Comparison of ENCODE assay signal across 11 cellular contexts in the genomic region with DNA sequence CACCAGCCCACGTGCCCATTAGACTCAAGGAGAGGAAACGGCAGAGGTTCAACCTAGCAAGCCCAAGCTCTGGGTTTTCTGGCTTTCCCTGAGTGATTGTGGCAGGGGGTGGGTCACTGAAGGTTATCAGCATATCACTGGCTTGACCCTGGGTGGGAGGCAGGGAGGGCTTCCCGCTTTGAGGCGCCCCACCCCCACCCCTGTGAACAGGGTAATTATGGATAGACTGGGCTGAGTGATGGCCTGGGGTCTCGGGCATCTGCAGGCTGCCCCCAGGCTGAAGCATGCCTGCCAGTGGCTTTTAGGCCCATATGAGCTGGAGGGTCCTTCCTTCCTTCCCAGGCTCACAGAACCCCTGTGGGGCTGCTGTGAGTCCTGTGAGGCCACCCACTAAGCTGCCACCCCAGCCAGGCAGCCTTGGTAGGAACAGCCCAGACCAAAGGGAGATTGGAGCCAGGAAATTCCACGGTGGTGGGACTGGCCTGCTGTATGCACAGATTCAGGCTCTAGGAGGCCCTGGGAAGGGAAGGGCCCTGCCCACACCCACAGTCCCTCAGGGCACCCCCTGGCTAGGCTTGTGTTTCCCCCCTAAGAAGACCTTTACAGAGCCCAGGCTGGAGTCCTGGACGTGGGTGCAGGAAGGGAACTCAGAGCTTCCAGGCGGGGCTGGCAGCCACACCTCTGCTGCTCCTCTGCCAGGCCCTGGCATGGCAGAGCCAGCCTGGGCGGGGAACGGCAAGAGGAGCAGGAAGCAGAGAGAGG. TPM values are rescaled to one million over a fixed set of nuclear protein-coding genes. Genes with fewer than 3 reads are reported as not detected.
DNase-seq lines count a peak whose midpoint lies in the region; ATAC-seq, FAIRE-seq and TF ChIP-seq lines count a peak whose summit lies in the region.
"Had no signal": no experiment of that assay in that cellular context is flagged by ENCODE, and none has a peak within 500 bp of the region (broad histone marks: within the 10 kb centered on the region; RNA-seq: fewer than 3 reads in every experiment).

No MANE protein-coding gene starts in this region.

- ATAC-seq in HG03097 (IDR thresholded peaks at IDR 0.05; ENCODE audit: low FRiP score, unreplicated experiment) = no peak

- H3K4me2 ChIP-seq in fibroblast of lung (ENCODE audit: extremely low read depth, insufficient read depth, low read length) = peak overlapping the region; percentile 4
- no peak overlapping the region for H3K4me2 ChIP-seq in parathyroid adenoma (ENCODE audit: low read length)

- H3K79me2 ChIP-seq in fibroblast of lung (ENCODE audit: control insufficient read depth, insufficient read depth, low read length) = no peaks in the 10 kb centered on the region
- H3K79me2 ChIP-seq in parathyroid adenoma = no peaks in the 10 kb centered on the region

- no peak for FAIRE-seq in RCC 7860 (lab: Jason Lieb, UNC)

- TF ChIP-seq CTCF in fibroblast of lung (conservative IDR thresholded peaks at IDR 0.05 in 1 of 2, IDR thresholded peaks at IDR 0.05 in 1 of 2; ENCODE audit: low read depth in 1 of 2, low read length in 2 of 2) = no peak
- no peak for TF ChIP-seq CTCF in parathyroid adenoma (IDR thresholded peaks at IDR 0.05)

- H3K9ac ChIP-seq in fibroblast of lung (ENCODE audit: insufficient read depth, low read length) (no peak overlapping the region), parathyroid adenoma (no peak overlapping the region)

- H3K4me1 ChIP-seq in fibroblast of lung (ENCODE audit: control insufficient read depth, extremely low read depth, insufficient read depth, low read length) (peaks cover 28% of the 10 kb centered on the region), parathyroid adenoma (no peaks in the 10 kb centered on the region)
- H3K4me1 ChIP-seq: HAP-1 had no signal

- DNase-seq in ELR (ENCODE audit: low read depth) = peak; percentile 52
- DNase-seq in RCC 7860 (ENCODE audit: low spot score) = peak; percentile 72
- peak in 1 of 2 donors; percentile 41 for DNase-seq in fibroblast of lung (ENCODE audit: low read depth in 2 of 2)
- no peak for DNase-seq in NCI-H774 (lab: John Stamatoyannopoulos, UW)
- DNase-seq in activated gamma-delta T cell (lab: John Stamatoyannopoulos, UW) = no peak
- no peak for DNase-seq in NCI-H1694 treated with DMSO at 0.1 percent for 48 hours (lab: John Stamatoyannopoulos, UW)
- DNase-seq: immature natural killer cell; stimulated activated CD4-positive, alpha-beta T cell treated with anti-CD3 and anti-CD28 coated beads, Interleukin-2, amount 100 ng/mL, for 48 hours had no signal

- no peaks in the 10 kb centered on the region for H4K20me1 ChIP-seq in fibroblast of lung (ENCODE audit: control insufficient read depth, extremely low read depth, insufficient read depth, low read length)

- H3K9me3 ChIP-seq in fibroblast of lung (ENCODE audit: control insufficient read depth, insufficient read depth, low read depth, low read length) = no peaks in the 10 kb centered on the region
- no peaks in the 10 kb centered on the region for H3K9me3 ChIP-seq in parathyroid adenoma (ENCODE audit: control insufficient read depth, low read length)

- H2AFZ ChIP-seq in fibroblast of lung (ENCODE audit: low read length) (peak overlapping the region; percentile 52), parathyroid adenoma (peak overlapping the region; percentile 9)

- no peaks in the 10 kb centered on the region for H3K36me3 ChIP-seq in fibroblast of lung (ENCODE audit: control insufficient read depth, insufficient read depth, low read length)
- H3K36me3 ChIP-seq in parathyroid adenoma (ENCODE audit: control insufficient read depth, insufficient read depth, low read length) = no peaks in the 10 kb centered on the region
- H3K36me3 ChIP-seq: HAP-1 had no signal

- no peak overlapping the region for H3K4me3 ChIP-seq in fibroblast of lung (replicated peaks in 1 of 4; ENCODE audit: control extremely low read depth in 1 of 4, insufficient read depth in 1 of 4, low read depth in 3 of 4, low read length in 4 of 4)
- no peak overlapping the region for H3K4me3 ChIP-seq in parathyroid adenoma (ENCODE audit: low read depth, low read length)
- H3K4me3 ChIP-seq: HAP-1 had no signal

- H3K27ac ChIP-seq in fibroblast of lung (ENCODE audit: insufficient read depth, low read length) (peak overlapping the region; percentile 75), parathyroid adenoma (no peak overlapping the region)

- H3K27me3 ChIP-seq in fibroblast of lung (ENCODE audit: control insufficient read depth, insufficient read depth, low read length) (no peaks in the 10 kb centered on the region), parathyroid adenoma (ENCODE audit: control insufficient read depth, insufficient read depth, low read length) (no peaks in the 10 kb centered on the region)

RNA-seq across cellular contexts. Expression of gene GPRIN2, which starts 33.2 kb away (rescaled TPM):
- not detected in 2 replicates for total RNA-seq in fibroblast of lung
- polyA plus RNA-seq in fibroblast of lung = not detected in 2 replicates
- polyA plus RNA-seq in fibroblast of lung (2012) = not detected in 2 replicates
- not detected in 2 replicates for polyA minus RNA-seq in fibroblast of lung (ENCODE audit: low replicate concordance)
- polyA plus RNA-seq: immature natural killer cell had no signal

RNA-seq across cellular contexts. Expression of gene SYT15, which starts 55.6 kb away (rescaled TPM):
- total RNA-seq in fibroblast of lung = under 0.01 TPM in 2 replicates
- polyA plus RNA-seq in fibroblast of lung = 0.19 and 0.31 TPM in 2 replicates
- 0.06 and 0.79 TPM in 2 replicates for polyA plus RNA-seq in fibroblast of lung (2012)
- 0.98 TPM in 1 of 2 replicates, not detected in the other for polyA minus RNA-seq in fibroblast of lung (ENCODE audit: low replicate concordance)

RNA-seq across cellular contexts. Expression of gene NPY4R, which starts 57.5 kb away (rescaled TPM):
- total RNA-seq in fibroblast of lung = not detected in 2 replicates
- polyA plus RNA-seq in fibroblast of lung = 0.07 and 0.24 TPM in 2 replicates
- polyA plus RNA-seq in fibroblast of lung (2012) = 0.12 TPM in 1 of 2 replicates, not detected in the other
- 4.4 TPM in 1 of 2 replicates, not detected in the other for polyA minus RNA-seq in fibroblast of lung (ENCODE audit: low replicate concordance)
- polyA plus RNA-seq: immature natural killer cell had no signal

Comparison
In these comparisons a context has a peak if more than half of its experiments do, and no peak if none do; other contexts are left out.
1. DNase-seq: peak in ELR (single experiment) and RCC 7860 (single experiment); none in NCI-H774 (single experiment), activated gamma-delta T cell (single experiment) and NCI-H1694 treated with DMSO at 0.1 percent for 48 hours (single experiment).